Comparison of ENCODE assay signal across 25 cellular contexts in genomic region chr5:85096426-85096825, GRCh38.
"Had no signal": no experiment of that assay in that cellular context is flagged by ENCODE, and none has a peak within 500 bp of the region (broad histone marks: within the 10 kb centered on the region; RNA-seq: fewer than 3 reads in every experiment).

No MANE protein-coding gene starts in this region.

- H3K9me3 ChIP-seq: breast epithelium, colonic mucosa, SJSA1 had no signal

- H3K4me1 ChIP-seq: breast epithelium, colonic mucosa, SJSA1 had no signal

- H3K27me3 ChIP-seq: breast epithelium, colonic mucosa, SJSA1 had no signal

- H3K27ac ChIP-seq: breast epithelium, colonic mucosa, SJSA1 had no signal

- H3K4me3 ChIP-seq: breast epithelium, colonic mucosa, SJSA1 had no signal

- DNase-seq: activated B cell treated with CpG ODN at 0.5 μM for 24 hours; activated CD4-positive, alpha-beta T cell treated with anti-CD3 and anti-CD28 coated beads for 1 hour; activated CD4-positive, alpha-beta T cell treated with anti-CD3 and anti-CD28 coated beads, Interleukin-2, amount 10 ng/mL, durations not matched to agents 24 days and 14 days; activated CD4-positive, alpha-beta T cell treated with anti-CD3 and anti-CD28 coated beads, Interleukin-2, amount 50 U/mL, for 48 hours; activated CD8-positive, alpha-beta memory T cell treated with anti-CD3 and anti-CD28 coated beads, Interleukin-2, amount 10 ng/mL, durations not matched to agents 7 days and 5 days; activated effector memory CD4-positive, alpha-beta T cell treated with Interleukin-2 at 50 U/mL for 16 hours; activated naive CD4-positive, alpha-beta T cell treated with Interleukin-2 at 50 U/mL for 16 hours; activated naive CD8-positive, alpha-beta T cell treated with anti-CD3 and anti-CD28 coated beads, Interleukin-2, amount 50 U/mL, for 24 hours; activated T-cell treated with anti-CD3 and anti-CD28 coated beads, Interleukin-2, amount 50 U/mL, for 24 hours; amygdala; caudate nucleus; colonic mucosa; MM.1S; NCI-H1105; NCI-H1436; NCI-H1694 treated with DMSO at 0.1 percent for 48 hours; NCI-H2029 treated with DMSO at 0.1 percent for 48 hours; NCI-H510A treated with DMSO at 0.1 percent for 48 hours; NCI-H69; SHP77; SW 1271 had no signal

- ATAC-seq: activated CD8-positive, alpha-beta memory T cell treated with anti-CD3 and anti-CD28 coated beads, Interleukin-2, amount 10 ng/mL, durations not matched to agents 7 days and 5 days; activated naive CD4-positive, alpha-beta T cell treated with anti-CD3 and anti-CD28 coated beads, Interleukin-2, amount 50 U/mL, for 72 hours; activated naive CD8-positive, alpha-beta T cell treated with anti-CD3 and anti-CD28 coated beads, Interleukin-2, amount 50 U/mL, for 24 hours; SK-N-SH treated with all-trans-retinoic acid at 6 μM for 48 hours had no signal

- H3K36me3 ChIP-seq: breast epithelium, colonic mucosa, SJSA1 had no signal
